In genomic region chr13:94318418-94318817, GRCh38 we compare ENCODE assay signal across 18 cellular contexts.
DNase-seq lines count a peak whose midpoint lies in the region; ATAC-seq and TF ChIP-seq lines count a peak whose summit lies in the region.
"Had no signal": no experiment of that assay in that cellular context is flagged by ENCODE, and none has a peak within 500 bp of the region (broad histone marks: within the 10 kb centered on the region; RNA-seq: fewer than 3 reads in every experiment).

No MANE protein-coding gene starts in this region.

- peaks cover 19% of the 10 kb centered on the region for H3K9me3 Mint-ChIP-seq in activated CD4-positive, alpha-beta T cell treated with anti-CD3 and anti-CD28 coated beads, Interleukin-2, amount 10 ng/mL, durations not matched to agents 7 days and 5 days

- H3K4me2 ChIP-seq in KMS-11, result peak overlapping the region; percentile 59

- no peak overlapping the region for H3K27ac Mint-ChIP-seq in activated CD4-positive, alpha-beta T cell treated with anti-CD3 and anti-CD28 coated beads, Interleukin-2, amount 10 ng/mL, durations not matched to agents 7 days and 5 days

- no peaks in the 10 kb centered on the region for H4K20me1 ChIP-seq in KMS-11 (ENCODE audit: insufficient read depth)

- H3K9me3 ChIP-seq in heart right ventricle, result no peaks in the 10 kb centered on the region
- H3K9me3 ChIP-seq: left lung, MG63, testis had no signal

- no peak overlapping the region for H2AFZ ChIP-seq in KMS-11 (ENCODE audit: low read depth)

- no peak for TF ChIP-seq CTCF in KMS-11 (conservative IDR thresholded peaks at IDR 0.05; ENCODE audit: low read depth, low read length)
- TF ChIP-seq CTCF in fibroblast of villous mesenchyme (IDR thresholded peaks at IDR 0.05; ENCODE audit: insufficient read depth, low read depth, low read length), result no peak
- no peak for TF ChIP-seq CTCF in heart right ventricle (IDR thresholded peaks at IDR 0.05)

- H3K4me1 Mint-ChIP-seq in activated CD4-positive, alpha-beta T cell treated with anti-CD3 and anti-CD28 coated beads, Interleukin-2, amount 10 ng/mL, durations not matched to agents 7 days and 5 days, result peaks cover 37% of the 10 kb centered on the region

- peaks cover 16% of the 10 kb centered on the region for H3K36me3 Mint-ChIP-seq in activated CD4-positive, alpha-beta T cell treated with anti-CD3 and anti-CD28 coated beads, Interleukin-2, amount 10 ng/mL, durations not matched to agents 7 days and 5 days (ENCODE audit: low read depth)

- H3K4me3 Mint-ChIP-seq in activated CD4-positive, alpha-beta T cell treated with anti-CD3 and anti-CD28 coated beads, Interleukin-2, amount 10 ng/mL, durations not matched to agents 7 days and 5 days, result no peak overlapping the region

- H3K36me3 ChIP-seq in KMS-11 (ENCODE audit: insufficient read depth) (no peaks in the 10 kb centered on the region), heart right ventricle (no peaks in the 10 kb centered on the region)
- H3K36me3 ChIP-seq: left lung, MG63 had no signal

- ATAC-seq in GM18498 (IDR thresholded peaks at IDR 0.05; ENCODE audit: unreplicated experiment), result peak; percentile 79
- peak; percentile 68 for ATAC-seq in GM21786 (IDR thresholded peaks at IDR 0.05; ENCODE audit: unreplicated experiment)
- ATAC-seq in heart right ventricle, result no peak
- ATAC-seq: left lung had no signal

- H3K79me2 ChIP-seq in KMS-11 (ENCODE audit: insufficient read depth, low read depth), result no peaks in the 10 kb centered on the region

- H3K4me1 ChIP-seq in KMS-11 (ENCODE audit: low read depth, poor library complexity, severe bottlenecking) (peaks cover 60% of the 10 kb centered on the region), heart right ventricle (peaks cover 0 to 6% (median 0%) of the 10 kb centered on the region in 9 donors)
- H3K4me1 ChIP-seq: left lung, testis had no signal

- H3K4me3 ChIP-seq in KMS-11 (IDR thresholded peaks at IDR 0.05; ENCODE audit: insufficient read depth, low read depth, low read length) (no peak overlapping the region), fibroblast of villous mesenchyme (ENCODE audit: low read depth, low read length) (no peak overlapping the region), heart right ventricle (no peak overlapping the region)
- H3K4me3 ChIP-seq: left lung, MG63, testis had no signal

- H3K27me3 ChIP-seq in KMS-11 (ENCODE audit: insufficient read depth, low read depth) (no peaks in the 10 kb centered on the region), heart right ventricle (no peaks in the 10 kb centered on the region)
- H3K27me3 ChIP-seq: MG63, testis had no signal

- DNase-seq in fibroblast of villous mesenchyme (ENCODE audit: low read depth) (peak; percentile 78), NCI-H1694 (lab: John Stamatoyannopoulos, UW) (no peak), heart right ventricle (no peak)
- DNase-seq in activated CD4-positive, alpha-beta T cell treated with anti-CD3 and anti-CD28 coated beads, Interleukin-2, amount 10 ng/mL, durations not matched to agents 7 days and 5 days, result no peak
- DNase-seq in stimulated activated CD4-positive, alpha-beta T cell treated with anti-CD3 and anti-CD28 coated beads, Interleukin-12 subunit alpha, Interleukin-12 subunit beta, amount 100 ng/mL, for 4 hours, result no peak
- DNase-seq: activated CD4-positive, CD25-positive, alpha-beta regulatory T cell treated with anti-CD3 and anti-CD28 coated beads, Interleukin-2, amount 50 U/mL, for 72 hours; activated gamma-delta T cell; aorta; H7; left lung; MG63; NCI-H1930; SIG-M5; T-helper 9 cell; testis had no signal

- H3K9ac ChIP-seq in KMS-11, result no peak overlapping the region

- POLR2A ChIA-PET in activated CD4-positive, alpha-beta T cell treated with anti-CD3 and anti-CD28 coated beads, Interleukin-2, amount 10 ng/mL, durations not matched to agents 7 days and 5 days (lab: Charles Lee), result interaction anchor here (0.7 kb wide), 1 partner anchor 10 kb away, joined by 3 read pairs; no protein-coding TSS in a partner anchor

- no peaks in the 10 kb centered on the region for H3K27me3 Mint-ChIP-seq in activated CD4-positive, alpha-beta T cell treated with anti-CD3 and anti-CD28 coated beads, Interleukin-2, amount 10 ng/mL, durations not matched to agents 7 days and 5 days

- 79 to 93% methylated on average over 3 of the region's 3 CpGs for WGBS in heart right ventricle, 2 donors

- H3K27ac ChIP-seq in KMS-11 (no peak overlapping the region), heart right ventricle (no peak overlapping the region)
- H3K27ac ChIP-seq: left lung, testis had no signal

- intact Hi-C loops in heart right ventricle (cut with DNase I), result loop anchor here in 1 of 10 donors (10.0 kb wide), 1 partner anchor 84 kb away; no protein-coding TSS in a partner anchor

- CTCF ChIA-PET in activated CD4-positive, alpha-beta T cell treated with anti-CD3 and anti-CD28 coated beads, Interleukin-2, amount 10 ng/mL, durations not matched to agents 7 days and 5 days (lab: Charles Lee), result no interaction called here

Comparison
In these comparisons a context has a peak if more than half of its experiments do, and no peak if none do; other contexts are left out.
1. ATAC-seq: peak in GM18498 (single experiment) and GM21786 (single experiment); none in heart right ventricle (0 of 8).